ENCODE assay signal across 35 cellular contexts in the genomic region with DNA sequence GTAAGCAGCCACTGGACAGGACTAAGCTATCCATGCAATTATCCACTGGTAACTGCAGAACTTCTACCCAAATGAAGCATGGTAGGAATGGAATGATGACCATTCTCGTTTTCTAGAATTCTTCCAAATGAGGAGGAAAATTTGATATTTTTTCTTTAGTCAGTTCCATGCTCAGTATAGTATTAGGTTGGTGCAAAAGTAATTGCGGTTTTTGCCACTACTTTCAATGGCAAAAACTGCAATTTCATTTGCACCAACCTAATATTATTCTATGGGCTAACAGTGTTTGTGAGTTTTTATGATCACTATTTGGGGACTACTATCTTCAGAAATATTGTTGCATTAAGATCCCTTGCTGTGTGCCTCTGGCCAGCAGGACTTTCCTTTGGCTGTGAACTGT.
"Had no signal": no experiment of that assay in that cellular context is flagged by ENCODE, and none has a peak within 500 bp of the region (broad histone marks: within the 10 kb centered on the region; RNA-seq: fewer than 3 reads in every experiment).

No MANE protein-coding gene starts in this region.

- H3K36me3 ChIP-seq: MG63 had no signal

- H3K27me3 ChIP-seq: MG63 had no signal

- DNase-seq: Kasumi-1, MG63, MM.1S, MV-4-11, NCI-H1048, NCI-H1092, NCI-H1092 treated with DMSO at 0.1 percent for 48 hours, NCI-H1105, NCI-H1105 treated with DMSO at 0.1 percent for 48 hours, NCI-H1417, NCI-H1417 treated with DMSO at 0.1 percent for 48 hours, NCI-H1436, NCI-H1436 treated with DMSO at 0.1 percent for 48 hours, NCI-H146, NCI-H1694, NCI-H1694 treated with DMSO at 0.1 percent for 48 hours, NCI-H187, NCI-H187 treated with DMSO at 0.1 percent for 48 hours, NCI-H1930, NCI-H2029, NCI-H2029 treated with DMSO at 0.1 percent for 48 hours, NCI-H2081, NCI-H2081 treated with DMSO at 0.1 percent for 48 hours, NCI-H2107, NCI-H2171, NCI-H2171 treated with DMSO at 0.1 percent for 48 hours, NCI-H2227 treated with DMSO at 0.1 percent for 48 hours, NCI-H226, NCI-H345, NCI-H446, NCI-H446 treated with DMSO at 0.1 percent for 48 hours, NCI-H510A, NCI-H510A treated with DMSO at 0.1 percent for 48 hours, NCI-H524, NCI-H524 treated with DMSO at 0.1 percent for 48 hours had no signal

- H3K9me3 ChIP-seq: MG63 had no signal

- H3K4me3 ChIP-seq: MG63 had no signal
